19 cellular contexts compared by ENCODE assay signal in genomic region chr6:130189691-130190459, GRCh38. TPM values are rescaled to one million over a fixed set of nuclear protein-coding genes. Genes with fewer than 3 reads are reported as not detected.
DNase-seq lines count a peak whose midpoint lies in the region; ATAC-seq, FAIRE-seq and TF ChIP-seq lines count a peak whose summit lies in the region.
"Had no signal": no experiment of that assay in that cellular context is flagged by ENCODE, and none has a peak within 500 bp of the region (broad histone marks: within the 10 kb centered on the region; RNA-seq: fewer than 3 reads in every experiment).

No MANE protein-coding gene starts in this region.

- no peak for FAIRE-seq in frontal cortex (lab: Jason Lieb, UNC)
- FAIRE-seq: H1, RCC 7860 had no signal

- TF ChIP-seq CTCF in tibial artery (IDR thresholded peaks at IDR 0.05), result no peak

- H3K36me3 ChIP-seq in tibial artery, result no peaks in the 10 kb centered on the region

- H3K27me3 ChIP-seq in tibial artery, result no peaks in the 10 kb centered on the region

- H3K4me1 Mint-ChIP-seq in activated naive CD8-positive, alpha-beta T cell treated with anti-CD3 and anti-CD28 coated beads, Interleukin-2, amount 50 U/mL, for 24 hours, result peaks cover 68% of the 10 kb centered on the region
- peaks cover 73 to 86% of the 10 kb centered on the region in 2 donors for H3K4me1 Mint-ChIP-seq in natural killer cell treated with Interleukin-12 subunit alpha and Interleukin-12 subunit beta and Interleukin-15 and Interleukin-18, amount 100 ng/mL, for 72 hours (ENCODE audit: low read depth in 2 of 2)

- no peak overlapping the region for H3K27ac ChIP-seq in tibial artery
- H3K27ac ChIP-seq: KMS-11 had no signal

- H3K27ac Mint-ChIP-seq in activated naive CD8-positive, alpha-beta T cell treated with anti-CD3 and anti-CD28 coated beads, Interleukin-2, amount 50 U/mL, for 24 hours, result peak overlapping the region; percentile 55
- peak overlapping the region; percentile 91 to 93 for H3K27ac Mint-ChIP-seq in natural killer cell treated with Interleukin-12 subunit alpha and Interleukin-12 subunit beta and Interleukin-15 and Interleukin-18, amount 100 ng/mL, for 72 hours
- H3K27ac Mint-ChIP-seq: B cell had no signal

- H3K9me3 Mint-ChIP-seq in activated naive CD8-positive, alpha-beta T cell treated with anti-CD3 and anti-CD28 coated beads, Interleukin-2, amount 50 U/mL, for 24 hours, result no peaks in the 10 kb centered on the region
- no peaks in the 10 kb centered on the region for H3K9me3 Mint-ChIP-seq in natural killer cell treated with Interleukin-12 subunit alpha and Interleukin-12 subunit beta and Interleukin-15 and Interleukin-18, amount 100 ng/mL, for 72 hours

- DNase-seq in Right ventricle myocardium superior (no peak), cardiac septum (ENCODE audit: low spot score) (no peak), ELF-1 (ENCODE audit: low read depth, low spot score) (peak; percentile 34), frontal cortex (ENCODE audit: low spot score in 2 of 2) (no peak), tibial artery (no peak), C1 segment of cervical spinal cord (lab: John Stamatoyannopoulos, UW) (no peak)
- no peak for DNase-seq in activated naive CD8-positive, alpha-beta T cell treated with anti-CD3 and anti-CD28 coated beads, Interleukin-2, amount 50 U/mL, for 24 hours
- DNase-seq in natural killer cell treated with Interleukin-12 subunit alpha and Interleukin-12 subunit beta and Interleukin-15 and Interleukin-18, amount 100 ng/mL, for 72 hours (ENCODE audit: low spot score), result no peak
- DNase-seq: ACHN, NCI-H1930, NCI-H2171 treated with DMSO at 0.1 percent for 48 hours, NCI-H82, SIG-M5 had no signal

- H3K4me3 Mint-ChIP-seq in activated naive CD8-positive, alpha-beta T cell treated with anti-CD3 and anti-CD28 coated beads, Interleukin-2, amount 50 U/mL, for 24 hours, result no peak overlapping the region
- H3K4me3 Mint-ChIP-seq in natural killer cell treated with Interleukin-12 subunit alpha and Interleukin-12 subunit beta and Interleukin-15 and Interleukin-18, amount 100 ng/mL, for 72 hours, result peak overlapping the region; percentile 63
- H3K4me3 Mint-ChIP-seq: B cell had no signal

- peak; percentile 74 for ATAC-seq in Right ventricle myocardium superior (ENCODE audit: poor library complexity)
- ATAC-seq in activated naive CD8-positive, alpha-beta T cell treated with anti-CD3 and anti-CD28 coated beads, Interleukin-2, amount 50 U/mL, for 24 hours, result no peak
- ATAC-seq in natural killer cell treated with Interleukin-12 subunit alpha and Interleukin-12 subunit beta and Interleukin-15 and Interleukin-18, amount 100 ng/mL, for 72 hours, result no peak

- no peaks in the 10 kb centered on the region for H3K9me3 ChIP-seq in tibial artery

- peaks cover 9% of the 10 kb centered on the region for H3K36me3 Mint-ChIP-seq in activated naive CD8-positive, alpha-beta T cell treated with anti-CD3 and anti-CD28 coated beads, Interleukin-2, amount 50 U/mL, for 24 hours (ENCODE audit: low read depth)
- H3K36me3 Mint-ChIP-seq in natural killer cell treated with Interleukin-12 subunit alpha and Interleukin-12 subunit beta and Interleukin-15 and Interleukin-18, amount 100 ng/mL, for 72 hours, result no peaks in the 10 kb centered on the region

- H3K4me1 ChIP-seq in tibial artery, result no peaks in the 10 kb centered on the region

- intact Hi-C loops in Right ventricle myocardium superior (cut with DNase I), result no loop called here
- intact Hi-C loops in cardiac septum (cut with DNase I), result no loop called here
- intact Hi-C loops in tibial artery (cut with DNase I; ENCODE audit: low total_unique reads), result no loop called here

- H3K27me3 Mint-ChIP-seq in activated naive CD8-positive, alpha-beta T cell treated with anti-CD3 and anti-CD28 coated beads, Interleukin-2, amount 50 U/mL, for 24 hours, result no peaks in the 10 kb centered on the region
- H3K27me3 Mint-ChIP-seq in natural killer cell treated with Interleukin-12 subunit alpha and Interleukin-12 subunit beta and Interleukin-15 and Interleukin-18, amount 100 ng/mL, for 72 hours, result no peaks in the 10 kb centered on the region
- H3K27me3 Mint-ChIP-seq: B cell had no signal

- no peak overlapping the region for H3K4me3 ChIP-seq in tibial artery

RNA-seq across cellular contexts. Expression of gene SAMD3, which starts 32.9 kb away (rescaled TPM):
- total RNA-seq in Right ventricle myocardium superior, result 0.19 TPM
- total RNA-seq in cardiac septum, result 0.22 TPM
- 10 to 100 TPM; 14.6 to 39.3 TPM for total RNA-seq in natural killer cell treated with Interleukin-12 subunit alpha and Interleukin-12 subunit beta and Interleukin-15 and Interleukin-18, amount 100 ng/mL, for 72 hours
- 18.3 TPM for total RNA-seq in frontal cortex
- total RNA-seq: MCF 10A, NCI-H460 had no signal

Comparison
In these comparisons a context has a peak if more than half of its experiments do, and no peak if none do; other contexts are left out.
1. RNA of gene SAMD3, which starts 32.9 kb away (total RNA-seq): 14.6 to 39.3 TPM in natural killer cell treated with Interleukin-12 subunit alpha and Interleukin-12 subunit beta and Interleukin-15 and Interleukin-18, amount 100 ng/mL, for 72 hours and 18.3 TPM in frontal cortex (single experiment); 0.22 TPM in cardiac septum (single experiment) and 0.19 TPM in Right ventricle myocardium superior (single experiment); every median in the first group is over 10 times any median in the second.